Comparison of ENCODE assay signal across 10 cellular contexts in the genomic region with DNA sequence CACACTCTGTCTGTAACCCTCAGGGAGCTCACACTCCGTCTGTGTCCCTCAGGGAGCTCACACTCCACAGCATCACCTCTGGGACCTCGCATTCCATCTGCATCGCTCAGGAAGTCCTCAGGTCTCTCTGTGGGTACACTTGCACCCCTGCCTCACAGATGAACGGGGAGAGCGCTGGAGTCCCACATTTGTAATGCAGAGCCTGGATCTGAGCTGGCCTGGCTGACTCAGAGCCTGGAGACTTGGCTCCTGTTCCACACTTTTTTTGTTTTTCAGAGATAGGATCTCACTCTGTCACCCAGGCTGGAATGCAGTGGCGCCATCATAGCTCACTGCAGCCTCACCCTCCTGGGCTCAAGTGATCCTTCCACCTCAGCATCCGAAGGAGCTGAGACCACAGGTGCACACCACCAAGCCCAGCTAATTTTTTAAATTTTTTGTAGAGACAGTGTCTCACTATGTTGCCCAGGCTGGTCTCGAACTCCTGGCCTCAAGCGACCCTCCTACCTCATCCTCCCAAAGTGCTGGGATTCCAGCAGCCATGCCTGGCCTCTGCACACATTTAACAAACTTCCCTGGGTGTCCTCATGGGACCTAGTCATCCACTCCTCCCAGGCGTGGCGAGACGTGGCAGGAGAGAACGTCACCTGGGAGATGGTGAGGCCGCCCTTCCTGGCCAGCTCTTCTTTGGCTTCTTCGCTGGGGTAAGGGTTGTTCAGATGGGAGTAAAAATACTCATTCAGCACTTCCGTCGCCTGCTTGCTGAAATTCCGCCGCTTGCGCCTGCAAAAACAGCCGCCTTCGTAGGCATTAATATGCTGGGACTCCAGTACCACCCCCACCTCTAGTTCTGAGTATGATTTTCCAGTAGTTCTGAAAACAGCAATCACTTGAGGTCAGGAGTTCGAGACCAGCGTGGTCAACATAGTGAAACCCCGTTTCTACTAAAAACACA. TPM values are rescaled to one million over a fixed set of nuclear protein-coding genes. Genes with fewer than 3 reads are reported as not detected.
DNase-seq lines count a peak whose midpoint lies in the region; ATAC-seq and TF ChIP-seq lines count a peak whose summit lies in the region.
"Had no signal": no experiment of that assay in that cellular context is flagged by ENCODE, and none has a peak within 500 bp of the region (broad histone marks: within the 10 kb centered on the region; RNA-seq: fewer than 3 reads in every experiment).

No MANE protein-coding gene starts in this region.

- H3F3A ChIP-seq in GM23248 (ENCODE audit: insufficient read depth): no peaks in the 10 kb centered on the region

- H4K20me1 ChIP-seq in GM23248 (ENCODE audit: insufficient read depth): no peaks in the 10 kb centered on the region

- H3K4me2 ChIP-seq in GM23248 (ENCODE audit: unreplicated experiment): no peak overlapping the region

- H3K9me2 ChIP-seq in GM23248 (ENCODE audit: insufficient read depth): no peaks in the 10 kb centered on the region

- no peaks in the 10 kb centered on the region for H3K9me3 Mint-ChIP-seq in naive thymus-derived CD8-positive, alpha-beta T cell

- H3K4me1 ChIP-seq in GM23248 (ENCODE audit: insufficient read depth): no peaks in the 10 kb centered on the region

- WGBS in GM23248 (ENCODE audit: low coverage in 1 of 2, low lambda C conversion rate in 2 of 2, missing lambda C conversion rate in 2 of 2), 2 experiments: 89 to 91% methylated on average over 25 of the region's 25 CpGs

- H3K27ac ChIP-seq in GM23248: no peak overlapping the region

- no peak for ATAC-seq in GM18873 (IDR thresholded peaks at IDR 0.05; ENCODE audit: low FRiP score, unreplicated experiment)
- ATAC-seq in naive thymus-derived CD8-positive, alpha-beta T cell: no peak

- H3K4me3 Mint-ChIP-seq in naive thymus-derived CD8-positive, alpha-beta T cell: no peak overlapping the region

- in situ Hi-C loops in GM23248 (cut with MboI): no loop called here

- POLR2A ChIA-PET in naive thymus-derived CD8-positive, alpha-beta T cell (lab: Charles Lee): interaction anchor here (1.1 to 1.4 kb wide), 2 partner anchors 27 to 37 kb away, joined by 3 read pairs; no protein-coding TSS in a partner anchor

- H3K36me3 Mint-ChIP-seq in naive thymus-derived CD8-positive, alpha-beta T cell: peaks cover 0 to 43% (median 24%) of the 10 kb centered on the region in 3 donors

- peaks cover 0 to 7% (median 3%) of the 10 kb centered on the region in 4 donors for H3K4me1 Mint-ChIP-seq in naive thymus-derived CD8-positive, alpha-beta T cell

- no peaks in the 10 kb centered on the region for H3K9me3 ChIP-seq in GM23248 (ENCODE audit: low read depth)

- H3K79me2 ChIP-seq in GM23248 (ENCODE audit: insufficient read depth): no peaks in the 10 kb centered on the region

- peak; percentile 82 for DNase-seq in GM23248
- peak; percentile 26 to 47 for DNase-seq in activated CD4-positive, alpha-beta T cell treated with anti-CD3 and anti-CD28 coated beads, Interleukin-2, amount 50 U/mL, for 48 hours
- peak; percentile 16 for DNase-seq in fibroblast of pulmonary artery (ENCODE audit: low read depth)
- no peak for DNase-seq in KG1 (lab: John Stamatoyannopoulos, UW)
- no peak for DNase-seq in naive thymus-derived CD8-positive, alpha-beta T cell
- DNase-seq: NCI-H1436, NCI-H524, substantia nigra had no signal

- H3K9ac ChIP-seq in GM23248: no peak overlapping the region

- no peak for TF ChIP-seq CTCF in fibroblast of pulmonary artery (IDR thresholded peaks at IDR 0.05; ENCODE audit: low read length, missing control alignments)

- no peak overlapping the region for H2AFZ ChIP-seq in GM23248

- no peaks in the 10 kb centered on the region for H3K27me3 ChIP-seq in GM23248 (replicated peaks; ENCODE audit: insufficient read depth)

- peak overlapping the region in 3 of 10 donors; percentile 19 to 31 (median 28) for H3K27ac Mint-ChIP-seq in naive thymus-derived CD8-positive, alpha-beta T cell

- H3K36me3 ChIP-seq in GM23248 (ENCODE audit: low read depth): no peaks in the 10 kb centered on the region

- no peaks in the 10 kb centered on the region for H3K27me3 Mint-ChIP-seq in naive thymus-derived CD8-positive, alpha-beta T cell

- H3K4me3 ChIP-seq in GM23248 (no peak overlapping the region), fibroblast of pulmonary artery (replicated peaks; ENCODE audit: low read depth, low read length) (no peak overlapping the region)

RNA-seq across cellular contexts. Expression of gene CILP2, which starts 31.0 kb away (rescaled TPM):
- total RNA-seq in GM23248 (2014; rRNA removed; shearing (Covaris generic)): 0.11 and 0.25 TPM in 2 replicates
- polyA plus RNA-seq in GM23248 (2016; fragmentation: Nextera tagmentation; extraction: Ambion mirVana): 0.48 and 0.62 TPM in 2 replicates
- under 1 TPM; 0.31 to 0.41 TPM for total RNA-seq in naive thymus-derived CD8-positive, alpha-beta T cell
- polyA plus RNA-seq in naive thymus-derived CD8-positive, alpha-beta T cell: under 1 TPM in 2 of 3 donors, not detected in 1; 0.56 to 0.64 TPM

RNA-seq across cellular contexts. Expression of gene YJEFN3, which starts 40.4 kb away (rescaled TPM):
- total RNA-seq in GM23248 (2014; rRNA removed; shearing (Covaris generic)): 0.25 TPM in 1 of 2 replicates, not detected in the other
- 1.3 and 2.4 TPM in 2 replicates for polyA plus RNA-seq in GM23248 (2016; fragmentation: Nextera tagmentation; extraction: Ambion mirVana)
- 10 to 100 TPM; 11.1 to 12.8 TPM for total RNA-seq in naive thymus-derived CD8-positive, alpha-beta T cell
- under 1 TPM in 2 of 3 donors, not detected in 1; 0.08 to 0.63 TPM for polyA plus RNA-seq in naive thymus-derived CD8-positive, alpha-beta T cell

RNA-seq across cellular contexts. Expression of gene PBX4, which starts 49.4 kb away (rescaled TPM):
- 0.32 TPM in 1 of 2 replicates, not detected in the other for total RNA-seq in GM23248 (2014; rRNA removed; shearing (Covaris generic))
- polyA plus RNA-seq in GM23248 (2016; fragmentation: Nextera tagmentation; extraction: Ambion mirVana): 0.63 and 0.71 TPM in 2 replicates
- 10 to 100 TPM; 46.0 to 49.4 TPM for total RNA-seq in naive thymus-derived CD8-positive, alpha-beta T cell
- 1 to 10 TPM; 2.6 to 6.9 (median 4.2) TPM for polyA plus RNA-seq in naive thymus-derived CD8-positive, alpha-beta T cell
- total RNA-seq: cardiac septum had no signal

RNA-seq across cellular contexts. Expression of gene NDUFA13, which starts 53.1 kb away (rescaled TPM):
- 18.3 and 92.4 TPM in 2 replicates for total RNA-seq in GM23248 (2014; rRNA removed; shearing (Covaris generic))
- 466 and 474 TPM in 2 replicates for polyA plus RNA-seq in GM23248 (2016; fragmentation: Nextera tagmentation; extraction: Ambion mirVana)
- total RNA-seq in naive thymus-derived CD8-positive, alpha-beta T cell: 100 to 1,000 TPM; 177 to 180 TPM
- 100 to 1,000 TPM; 329 to 360 (median 338) TPM for polyA plus RNA-seq in naive thymus-derived CD8-positive, alpha-beta T cell

RNA-seq across cellular contexts. Expression of gene TSSK6, which starts 53.7 kb away (rescaled TPM):
- 0.25 and 2.3 TPM in 2 replicates for total RNA-seq in GM23248 (2014; rRNA removed; shearing (Covaris generic))
- 0.70 and 0.95 TPM in 2 replicates for polyA plus RNA-seq in GM23248 (2016; fragmentation: Nextera tagmentation; extraction: Ambion mirVana)
- total RNA-seq in naive thymus-derived CD8-positive, alpha-beta T cell: 10 to 100 TPM in 1 of 2 experiments, 1 to 10 TPM in 1; 9.3 to 10.8 TPM
- 1 to 10 TPM in 2 of 3 donors, under 1 TPM in 1; 0.59 to 3.7 (median 3.1) TPM for polyA plus RNA-seq in naive thymus-derived CD8-positive, alpha-beta T cell

Comparison
In these comparisons a context has a peak if more than half of its experiments do, and no peak if none do; other contexts are left out.
1. DNase-seq: peak in GM23248 (single experiment), activated CD4-positive, alpha-beta T cell treated with anti-CD3 and anti-CD28 coated beads, Interleukin-2, amount 50 U/mL, for 48 hours (2 of 2) and fibroblast of pulmonary artery (single experiment); none in KG1 (single experiment) and naive thymus-derived CD8-positive, alpha-beta T cell (0 of 10).
2. RNA of gene PBX4, which starts 49.4 kb away (total RNA-seq): 46.0 to 49.4 TPM in naive thymus-derived CD8-positive, alpha-beta T cell; 0.32 TPM in GM23248; every median in the first group is over 10 times any median in the second.